ENCODE assay signal across 15 cellular contexts in genomic region chr13:99342723-99343315, GRCh38.
"Had no signal": no experiment of that assay in that cellular context is flagged by ENCODE, and none has a peak within 500 bp of the region (broad histone marks: within the 10 kb centered on the region; RNA-seq: fewer than 3 reads in every experiment).

No MANE protein-coding gene starts in this region.

- H3K4me3 Mint-ChIP-seq: T-helper 2 cell treated with Interferon-gamma antibody and Interleukin-4, amounts not matched to agents 5 μg/mL and 100 μg/mL, for 36 hours; WTC11 had no signal

- DNase-seq: activated CD4-positive, alpha-beta T cell treated with anti-CD3 and anti-CD28 coated beads for 48 hours; activated T-cell treated with anti-CD3 and anti-CD28 coated beads for 4 hours; heart left ventricle; left lung; stimulated activated CD4-positive, alpha-beta T cell treated with anti-CD3 and anti-CD28 coated beads, Interleukin-12 subunit alpha, Interleukin-12 subunit beta, amount 100 ng/mL, for 4 hours; stimulated activated CD4-positive, alpha-beta T cell treated with anti-CD3 and anti-CD28 coated beads, Interleukin-1b, Interleukin-23, amount 100 ng/mL, for 48 hours; stimulated activated CD8-positive, alpha-beta memory T cell treated with anti-CD3 and anti-CD28 coated beads, Interleukin-4, amount 100 ng/mL, for 48 hours; stimulated activated naive CD4-positive, alpha-beta T cell; SW 1271; thyroid gland had no signal

- H3K4me1 ChIP-seq: ascending aorta, gastroesophageal sphincter had no signal

- H3K27me3 ChIP-seq: ascending aorta, gastroesophageal sphincter, heart left ventricle, left lung, thyroid gland had no signal

- H3K27ac Mint-ChIP-seq: T-helper 2 cell treated with Interferon-gamma antibody and Interleukin-4, amounts not matched to agents 5 μg/mL and 100 μg/mL, for 36 hours; WTC11 had no signal

- H3K4me3 ChIP-seq: ascending aorta, coronary artery, gastroesophageal sphincter, heart left ventricle, left lung, thyroid gland had no signal

- H3K9me3 Mint-ChIP-seq: T-helper 2 cell treated with Interferon-gamma antibody and Interleukin-4, amounts not matched to agents 5 μg/mL and 100 μg/mL, for 36 hours; WTC11 had no signal

- H3K9me3 ChIP-seq: ascending aorta, gastroesophageal sphincter, heart left ventricle, left lung, thyroid gland had no signal

- H3K27ac ChIP-seq: ascending aorta, coronary artery, gastroesophageal sphincter, heart left ventricle, left lung, thyroid gland had no signal

- H3K4me1 Mint-ChIP-seq: WTC11 had no signal

- ATAC-seq: gastroesophageal sphincter, left lung, WTC11 had no signal
